8 cellular contexts compared by ENCODE assay signal in genomic region chr4:122045533-122045932, GRCh38.
DNase-seq lines count a peak whose midpoint lies in the region; ATAC-seq, FAIRE-seq and TF ChIP-seq lines count a peak whose summit lies in the region.

No MANE protein-coding gene starts in this region.

- DNase-seq in HepG2 (ENCODE audit: low spot score) = peak; percentile 4
- DNase-seq in right lobe of liver = no peak
- peak; percentile 11 for DNase-seq in NCI-H510A (lab: John Stamatoyannopoulos, UW)
- peak; percentile 93 for DNase-seq in choroid plexus epithelial cell (ENCODE audit: low read depth)
- DNase-seq in small intestine = no peak
- no peak for DNase-seq in activated T-cell treated with anti-CD3 and anti-CD28 coated beads, Interleukin-2, amount 50 U/mL, for 24 hours

- no peaks in the 10 kb centered on the region for H3K27me3 ChIP-seq in HepG2 (ENCODE audit: control insufficient read depth in 1 of 2, insufficient read depth in 2 of 2, low read length in 2 of 2)
- H3K27me3 ChIP-seq in right lobe of liver = no peaks in the 10 kb centered on the region
- no peaks in the 10 kb centered on the region for H3K27me3 ChIP-seq in small intestine (ENCODE audit: control insufficient read depth in 2 of 2, insufficient read depth in 2 of 2, low read length in 2 of 2)

- H3K4me1 ChIP-seq in HepG2 (ENCODE audit: insufficient read depth, low read length) (no peaks in the 10 kb centered on the region), right lobe of liver (no peaks in the 10 kb centered on the region), small intestine (ENCODE audit: control insufficient read depth in 2 of 2, insufficient read depth in 1 of 2, low read depth in 1 of 2, low read length in 1 of 2) (no peaks in the 10 kb centered on the region)

- FAIRE-seq in HepG2 (lab: Jason Lieb, UNC) (no peak), small intestine (lab: Jason Lieb, UNC) (no peak)

- no peaks in the 10 kb centered on the region for H3K36me3 Mint-ChIP-seq in activated T-cell treated with anti-CD3 and anti-CD28 coated beads, Interleukin-2, amount 50 U/mL, for 24 hours (ENCODE audit: low read depth)

- H3K27ac ChIP-seq in HepG2 (ENCODE audit: extremely low read length, insufficient read depth, low read length) (no peak overlapping the region), right lobe of liver (no peak overlapping the region), small intestine (ENCODE audit: low read depth in 1 of 2, low read length in 1 of 2) (no peak overlapping the region)

- H2AFZ ChIP-seq in HepG2 (ENCODE audit: low read length) = no peak overlapping the region

- no TSS peak for BruUV-seq in HepG2 (replicated peaks; lab: Mats Ljungman, UMichigan)

- no peaks in the 10 kb centered on the region for H3K9me3 Mint-ChIP-seq in activated T-cell treated with anti-CD3 and anti-CD28 coated beads, Interleukin-2, amount 50 U/mL, for 24 hours

- no peak overlapping the region for H3K9ac ChIP-seq in HepG2 (ENCODE audit: insufficient read depth, low read depth, low read length)

- H3K4me3 Mint-ChIP-seq in activated T-cell treated with anti-CD3 and anti-CD28 coated beads, Interleukin-2, amount 50 U/mL, for 24 hours = no peak overlapping the region

- intact Hi-C loops in HepG2 (cut with micrococcal nuclease; ENCODE audit: unreplicated experiment) = no loop called here
- intact Hi-C loops in right lobe of liver (cut with DNase I) = no loop called here

- H3K4me1 Mint-ChIP-seq in activated T-cell treated with anti-CD3 and anti-CD28 coated beads, Interleukin-2, amount 50 U/mL, for 24 hours (ENCODE audit: low read depth) = no peaks in the 10 kb centered on the region

- H3K27ac Mint-ChIP-seq in activated T-cell treated with anti-CD3 and anti-CD28 coated beads, Interleukin-2, amount 50 U/mL, for 24 hours = no peak overlapping the region

- H3K4me3 ChIP-seq in HepG2 (replicated peaks in 1 of 3; ENCODE audit: insufficient read depth in 1 of 3, low read depth in 2 of 3, low read length in 3 of 3) = no peak overlapping the region
- no peak overlapping the region for H3K4me3 ChIP-seq in right lobe of liver
- H3K4me3 ChIP-seq in choroid plexus epithelial cell (ENCODE audit: low read depth, low read length) = no peak overlapping the region
- H3K4me3 ChIP-seq in small intestine (ENCODE audit: low read depth in 1 of 2, low read length in 2 of 2) = no peak overlapping the region

- in situ Hi-C loops in HepG2 (cut with HindIII; ENCODE audit: extremely low pct_ligation_motif_present, low pct_unique_long_range_greater_than_20kb) = no loop called here

- H3K36me3 ChIP-seq in HepG2 (replicated peaks in 1 of 2; ENCODE audit: control insufficient read depth in 1 of 2, insufficient read depth in 2 of 2, low read length in 2 of 2) (no peaks in the 10 kb centered on the region), right lobe of liver (no peaks in the 10 kb centered on the region), small intestine (ENCODE audit: control insufficient read depth in 2 of 2, insufficient read depth in 2 of 2, low read length in 2 of 2) (no peaks in the 10 kb centered on the region)

- TF ChIP-seq CTCF in HepG2 (CRISPR knock-in tag; IDR thresholded peaks at IDR 0.05) (no peak), right lobe of liver (IDR thresholded peaks at IDR 0.05) (no peak), choroid plexus epithelial cell (conservative IDR thresholded peaks at IDR 0.05; ENCODE audit: low read depth, low read length) (no peak)

- TF ChIP-seq EP300 in HepG2 (IDR thresholded peaks at IDR 0.05; ENCODE audit: low read depth in 2 of 2, low read length in 2 of 2) = no peak
- TF ChIP-seq EP300 in HepG2 (CRISPR knock-in tag; IDR thresholded peaks at IDR 0.05; ENCODE audit: borderline replicate concordance) = no peak

- CTCF ChIA-PET in HepG2 (lab: Yijun Ruan, JAX; ENCODE audit: low intra/inter-chr PET ratio, low total read pairs) = no interaction called here

- no peak for TF ChIP-seq RAD21 in HepG2 (CRISPR knock-in tag; IDR thresholded peaks at IDR 0.05)

- ATAC-seq in HepG2 (no peak), right lobe of liver (no peak), GM21529 (IDR thresholded peaks at IDR 0.05; ENCODE audit: unreplicated experiment) (no peak), GM19023 (IDR thresholded peaks at IDR 0.05; ENCODE audit: unreplicated experiment) (no peak)

- TF ChIP-seq POLR2A in HepG2 (IDR thresholded peaks at IDR 0.05; ENCODE audit: insufficient read depth in 1 of 2, low read depth in 2 of 2, low read length in 2 of 2) = no peak
- no peak for TF ChIP-seq POLR2A in right lobe of liver (IDR thresholded peaks at IDR 0.05)

- no peaks in the 10 kb centered on the region for H3K9me3 ChIP-seq in HepG2 (ENCODE audit: low read length)
- H3K9me3 ChIP-seq in right lobe of liver = no peaks in the 10 kb centered on the region
- H3K9me3 ChIP-seq in small intestine (ENCODE audit: control insufficient read depth, low read depth) = no peaks in the 10 kb centered on the region

- H3K79me2 ChIP-seq in HepG2 (ENCODE audit: insufficient read depth, low read length) = no peaks in the 10 kb centered on the region

- POLR2A ChIA-PET in HepG2 (lab: Yijun Ruan, JAX) = no interaction called here

- H4K20me1 ChIP-seq in HepG2 (ENCODE audit: insufficient read depth, low read length) = no peaks in the 10 kb centered on the region

- H3K27me3 Mint-ChIP-seq in activated T-cell treated with anti-CD3 and anti-CD28 coated beads, Interleukin-2, amount 50 U/mL, for 24 hours = peaks cover 11% of the 10 kb centered on the region

- no peak overlapping the region for H3K4me2 ChIP-seq in HepG2 (ENCODE audit: low read depth, low read length)

TF ChIP-seq in HepG2, 621 proteins besides CTCF, POLR2A, EP300 and RAD21:
- TF ChIP-seq ZNF629 (CRISPR knock-in tag; conservative IDR thresholded peaks at IDR 0.05) = no peak
- no peak for TF ChIP-seq ZHX1 (CRISPR knock-in tag; IDR thresholded peaks at IDR 0.05; ENCODE audit: low read depth)
- no peak for TF ChIP-seq TFAP4 (IDR thresholded peaks at IDR 0.05; ENCODE audit: borderline replicate concordance, low read depth)
- no peak for TF ChIP-seq HNRNPLL (IDR thresholded peaks at IDR 0.05; ENCODE audit: low read depth, low read length, poor library complexity, severe bottlenecking)
- TF ChIP-seq ZNF317 (CRISPR knock-in tag; IDR thresholded peaks at IDR 0.05) = no peak
- no peak for TF ChIP-seq ZNF552 (CRISPR knock-in tag; IDR thresholded peaks at IDR 0.05; ENCODE audit: borderline replicate concordance)
- no peak for TF ChIP-seq TBP (CRISPR knock-in tag; IDR thresholded peaks at IDR 0.05)
- no peak for TF ChIP-seq SIN3B (IDR thresholded peaks at IDR 0.05; ENCODE audit: low read length)
- TF ChIP-seq ZBTB7A (CRISPR knock-in tag; IDR thresholded peaks at IDR 0.05) = no peak
- TF ChIP-seq GZF1 (CRISPR knock-in tag; IDR thresholded peaks at IDR 0.05) = no peak
- TF ChIP-seq E2F1 (CRISPR knock-in tag; IDR thresholded peaks at IDR 0.05) = no peak
- TF ChIP-seq, protein P1, sequence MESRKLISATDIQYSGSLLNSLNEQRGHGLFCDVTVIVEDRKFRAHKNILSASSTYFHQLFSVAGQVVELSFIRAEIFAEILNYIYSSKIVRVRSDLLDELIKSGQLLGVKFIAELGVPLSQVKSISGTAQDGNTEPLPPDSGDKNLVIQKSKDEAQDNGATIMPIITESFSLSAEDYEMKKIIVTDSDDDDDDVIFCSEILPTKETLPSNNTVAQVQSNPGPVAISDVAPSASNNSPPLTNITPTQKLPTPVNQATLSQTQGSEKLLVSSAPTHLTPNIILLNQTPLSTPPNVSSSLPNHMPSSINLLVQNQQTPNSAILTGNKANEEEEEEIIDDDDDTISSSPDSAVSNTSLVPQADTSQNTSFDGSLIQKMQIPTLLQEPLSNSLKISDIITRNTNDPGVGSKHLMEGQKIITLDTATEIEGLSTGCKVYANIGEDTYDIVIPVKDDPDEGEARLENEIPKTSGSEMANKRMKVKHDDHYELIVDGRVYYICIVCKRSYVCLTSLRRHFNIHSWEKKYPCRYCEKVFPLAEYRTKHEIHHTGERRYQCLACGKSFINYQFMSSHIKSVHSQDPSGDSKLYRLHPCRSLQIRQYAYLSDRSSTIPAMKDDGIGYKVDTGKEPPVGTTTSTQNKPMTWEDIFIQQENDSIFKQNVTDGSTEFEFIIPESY (CRISPR knock-in tag; IDR thresholded peaks at IDR 0.05) = no peak
- TF ChIP-seq HOXA9 (CRISPR knock-in tag; IDR thresholded peaks at IDR 0.05; ENCODE audit: borderline replicate concordance) = no peak

Comparison
In these comparisons a context has a peak if more than half of its experiments do, and no peak if none do; other contexts are left out.
1. DNase-seq: peak in HepG2 (single experiment), NCI-H510A (single experiment) and choroid plexus epithelial cell (single experiment); none in right lobe of liver (0 of 3), small intestine (single experiment) and activated T-cell treated with anti-CD3 and anti-CD28 coated beads, Interleukin-2, amount 50 U/mL, for 24 hours (single experiment).